ENCODE assay signal across 9 cellular contexts in genomic region chr17:1040216-1040600, GRCh38. TPM values are rescaled to one million over a fixed set of nuclear protein-coding genes. Genes with fewer than 3 reads are reported as not detected.
DNase-seq lines count a peak whose midpoint lies in the region; ATAC-seq and TF ChIP-seq lines count a peak whose summit lies in the region.
"Had no signal": no experiment of that assay in that cellular context is flagged by ENCODE, and none has a peak within 500 bp of the region (broad histone marks: within the 10 kb centered on the region; RNA-seq: fewer than 3 reads in every experiment).

No MANE protein-coding gene starts in this region.

- ATAC-seq in Right ventricle myocardium inferior, result peak; percentile 43
- peak; percentile 14 for ATAC-seq in left ventricle myocardium superior
- no peak for ATAC-seq in aorta (ENCODE audit: low FRiP score)
- no peak for ATAC-seq in HG03565 (IDR thresholded peaks at IDR 0.05; ENCODE audit: unreplicated experiment)
- ATAC-seq: A549 had no signal

- H3K36me3 ChIP-seq in neutrophil (peaks cover 64% of the 10 kb centered on the region), aorta (ENCODE audit: control insufficient read depth in 1 of 2, insufficient read depth in 2 of 2, low read length in 1 of 2) (no peaks in the 10 kb centered on the region)

- 88 to 91% methylated on average over 11 to 13 of the region's 13 CpGs for whole genome bisulfite sequencing in aorta, 2 donors

- H3K9me3 ChIP-seq in neutrophil, result no peaks in the 10 kb centered on the region
- H3K9me3 ChIP-seq in aorta (ENCODE audit: control insufficient read depth, low read length), result no peaks in the 10 kb centered on the region
- H3K9me3 ChIP-seq: A549 had no signal

- H3K4me3 ChIP-seq in neutrophil (ENCODE audit: low read depth in 1 of 2, low read length in 1 of 2), result no peak overlapping the region
- H3K4me3 ChIP-seq in aorta (ENCODE audit: low read length in 2 of 2), result no peak overlapping the region
- H3K4me3 ChIP-seq: A549 had no signal

- H3K27ac ChIP-seq in neutrophil (peak overlapping the region; percentile 68), aorta (ENCODE audit: low read depth in 1 of 2, low read length in 2 of 2) (no peak overlapping the region)
- H3K27ac ChIP-seq: A549 had no signal

- intact Hi-C loops in Right ventricle myocardium inferior (cut with DNase I) (no loop called here), cardiac septum (cut with DNase I) (no loop called here), left ventricle myocardium superior (cut with micrococcal nuclease) (loop anchor here (10.0 kb wide), 1 partner anchor 245 kb away; no protein-coding TSS in a partner anchor), aorta (cut with DNase I) (no loop called here)

- TF ChIP-seq CTCF in neutrophil (IDR thresholded peaks at IDR 0.05), result no peak

- H3K27me3 ChIP-seq in neutrophil (no peaks in the 10 kb centered on the region), aorta (ENCODE audit: control insufficient read depth in 1 of 2, insufficient read depth in 2 of 2, low read length in 1 of 2) (no peaks in the 10 kb centered on the region)

- H3K4me1 ChIP-seq in neutrophil (ENCODE audit: control insufficient read depth in 1 of 2, insufficient read depth in 1 of 2, low read depth in 1 of 2, low read length in 1 of 2), result peaks cover 17 to 18% of the 10 kb centered on the region in 2 experiments
- H3K4me1 ChIP-seq in aorta (ENCODE audit: control insufficient read depth in 1 of 2, insufficient read depth in 2 of 2, low read length in 2 of 2), result no peaks in the 10 kb centered on the region
- H3K4me1 ChIP-seq: A549 had no signal

- DNase-seq in Right ventricle myocardium inferior (ENCODE audit: missing footprints), result peak; percentile 70
- no peak for DNase-seq in cardiac septum (ENCODE audit: low spot score)
- peak; percentile 64 for DNase-seq in left ventricle myocardium superior
- DNase-seq in aorta, result peak; percentile 68 to 75
- no peak for DNase-seq in COLO668 (lab: John Stamatoyannopoulos, UW; ENCODE audit: unreplicated experiment)
- DNase-seq in AML-193 (lab: John Stamatoyannopoulos, UW), result no peak

RNA-seq across cellular contexts. Expression of gene TIMM22, which starts 43.3 kb away (rescaled TPM):
- 17.3 TPM for total RNA-seq in Right ventricle myocardium inferior
- total RNA-seq in cardiac septum, result 17.8 TPM
- total RNA-seq in left ventricle myocardium superior, result 15.8 TPM
- total RNA-seq in aorta, result 1 to 10 TPM; 7.7 to 9.1 TPM
- 1 to 10 TPM; 8.4 to 9.1 TPM for polyA plus RNA-seq in aorta

Comparison
In these comparisons a context has a peak if more than half of its experiments do, and no peak if none do; other contexts are left out.
1. DNase-seq: peak in Right ventricle myocardium inferior (single experiment), left ventricle myocardium superior (single experiment) and aorta (2 of 2); none in cardiac septum (single experiment), COLO668 (single experiment) and AML-193 (0 of 2).
2. ATAC-seq: peak in Right ventricle myocardium inferior (single experiment) and left ventricle myocardium superior (single experiment); none in aorta (single experiment) and HG03565 (single experiment).